ENCODE assay signal across 12 cellular contexts in genomic region chr17:6775871-6776405, GRCh38. TPM values are rescaled to one million over a fixed set of nuclear protein-coding genes. Genes with fewer than 3 reads are reported as not detected.
DNase-seq lines count a peak whose midpoint lies in the region; ATAC-seq and TF ChIP-seq lines count a peak whose summit lies in the region.
"Had no signal": no experiment of that assay in that cellular context is flagged by ENCODE, and none has a peak within 500 bp of the region (broad histone marks: within the 10 kb centered on the region; RNA-seq: fewer than 3 reads in every experiment).

Gene FBXO39 (plus strand): TSS chr17:6776215. CDS start chr17:6779869, 3,654 bp downstream.

- H3K27me3 Mint-ChIP-seq in glutamatergic neuron (ENCODE audit: unreplicated experiment) = peaks cover 7% of the 10 kb centered on the region

- peak within 1 kb of the TSS; percentile 51; the same call in 1 of the 2 replicates for H3K9ac ChIP-seq in HUES48 (ENCODE audit: low read depth, low read length)

- TF ChIP-seq POLR2A in ovary (IDR thresholded peaks at IDR 0.05) = no peak

- intact Hi-C loops in ovary (cut with DNase I) = no loop called here

- peaks cover 7% of the 10 kb centered on the region; the same call in 1 of the 2 replicates for H3K4me1 ChIP-seq in HUES48 (ENCODE audit: control insufficient read depth, insufficient read depth, low read length)
- H3K4me1 ChIP-seq in ovary (ENCODE audit: insufficient read depth) = peaks cover 2% of the 10 kb centered on the region

- H3K9me3 ChIP-seq in HUES48 (ENCODE audit: control insufficient read depth, insufficient read depth, low read length) (no peaks in the 10 kb centered on the region), ovary (peaks cover 0 to 13% of the 10 kb centered on the region in 2 donors)

- H3K4me3 Mint-ChIP-seq in glutamatergic neuron (ENCODE audit: unreplicated experiment) = peak within 1 kb of the TSS; percentile 66

- H3K27ac ChIP-seq in HUES48 (ENCODE audit: low read depth, low read length) (no peak within 1 kb of the TSS), ovary (no peak within 1 kb of the TSS)

- 1 to 5% (median 2%) methylated on average over 46 to 49 of the region's 49 CpGs for WGBS in ovary, 3 donors

- no peak for TF ChIP-seq CTCF in GM10248 (IDR thresholded peaks at IDR 0.05; ENCODE audit: control extremely low read depth, extremely low read depth, low read depth, missing control alignments)
- no peak for TF ChIP-seq CTCF in glutamatergic neuron (IDR thresholded peaks at IDR 0.05; ENCODE audit: partially characterized antibody, unreplicated experiment)
- TF ChIP-seq CTCF in ovary (IDR thresholded peaks at IDR 0.05) = no peak

- ATAC-seq in HG03442 (IDR thresholded peaks at IDR 0.05; ENCODE audit: unreplicated experiment) = no peak

- POLR2A ChIA-PET in GM10248 (lab: Yijun Ruan, JAX) = no interaction called here

- H3K27me3 ChIP-seq in HUES48 (ENCODE audit: control insufficient read depth, insufficient read depth, low read length) (peaks cover 39% of the 10 kb centered on the region), ovary (no peaks in the 10 kb centered on the region)

- peaks cover 3% of the 10 kb centered on the region for H3K9me3 Mint-ChIP-seq in glutamatergic neuron (ENCODE audit: unreplicated experiment)

- DNase-seq in GM10248 (ENCODE audit: extremely low spot score) (peak; percentile 28), glutamatergic neuron (peak; percentile 38), ovary (peak in 3 of 5 donors; percentile 19 to 52 (median 37)), NCI-H146 treated with DMSO at 0.1 percent for 48 hours (lab: John Stamatoyannopoulos, UW; ENCODE audit: unreplicated experiment) (no peak), CD1c-positive myeloid dendritic cell (ENCODE audit: extremely low spot score) (no peak)
- DNase-seq: activated gamma-delta T cell treated with Interleukin-2 at 50 U/mL for 16 hours; DMS153; effector CD8-positive, alpha-beta T cell; NCI-H2227 treated with DMSO at 0.1 percent for 48 hours; occipital lobe had no signal

- TF ChIP-seq EP300 in ovary (IDR thresholded peaks at IDR 0.05) = no peak

- no peak within 1 kb of the TSS for H3K27ac Mint-ChIP-seq in glutamatergic neuron (ENCODE audit: unreplicated experiment)

- CTCF ChIA-PET in GM10248 (lab: Yijun Ruan, JAX) = no interaction called here

- H3K36me3 ChIP-seq in HUES48 (ENCODE audit: control insufficient read depth, insufficient read depth, low read length) (no peaks in the 10 kb centered on the region), ovary (peaks cover 6% of the 10 kb centered on the region)

- no peaks in the 10 kb centered on the region for H3K4me1 Mint-ChIP-seq in glutamatergic neuron (ENCODE audit: low read depth, unreplicated experiment)

- H3K4me3 ChIP-seq in HUES48 (ENCODE audit: low read depth, low read length) (peak within 1 kb of the TSS; percentile 64), ovary (no peak within 1 kb of the TSS)

- peaks cover 12% of the 10 kb centered on the region for H3K36me3 Mint-ChIP-seq in glutamatergic neuron (ENCODE audit: unreplicated experiment)

RNA-seq across cellular contexts. Expression of gene FBXO39, which starts in this region (rescaled TPM):
- total RNA-seq in glutamatergic neuron (ENCODE audit: unreplicated experiment) (not detected), ovary (1 to 10 TPM in 3 of 7 donors, under 1 TPM in 4; 0.11 to 2.4 (median 0.81) TPM)
- polyA plus RNA-seq in ovary = 1 to 10 TPM in 1 of 2 donors, under 1 TPM in 1; 0.88 to 1.2 TPM
- total RNA-seq: occipital lobe had no signal

Comparison
In these comparisons a context has a peak if more than half of its experiments do, and no peak if none do; other contexts are left out.
1. Peak in DNase-seq in glutamatergic neuron; RNA of the gene not detected or under 1 TPM.
2. DNase-seq: peak in GM10248 (single experiment) and ovary (3 of 5); none in NCI-H146 treated with DMSO at 0.1 percent for 48 hours (single experiment) and CD1c-positive myeloid dendritic cell (single experiment).